ENCODE assay signal across 9 cellular contexts in the genomic region with DNA sequence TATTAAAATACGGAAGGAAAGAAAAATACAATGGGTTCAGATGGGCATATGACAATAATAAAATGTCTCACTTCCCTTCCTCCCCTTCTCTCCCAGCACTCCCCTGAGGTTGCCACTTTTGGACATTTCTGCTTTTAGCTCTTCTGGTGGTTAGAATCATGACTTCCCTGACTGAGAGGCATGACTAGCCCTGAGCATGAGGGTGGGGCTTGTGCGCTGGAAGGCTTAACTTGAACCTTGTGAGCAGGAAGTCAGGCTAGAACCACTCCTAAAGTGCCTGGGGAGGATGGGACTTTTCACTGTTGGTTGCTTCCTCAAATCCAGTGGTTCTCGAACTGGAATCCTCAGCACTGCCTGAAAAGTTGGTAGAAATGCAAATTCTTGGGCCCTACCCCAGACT. TPM values are rescaled to one million over a fixed set of nuclear protein-coding genes. Genes with fewer than 3 reads are reported as not detected.
DNase-seq lines count a peak whose midpoint lies in the region; ATAC-seq, FAIRE-seq and TF ChIP-seq lines count a peak whose summit lies in the region.
"Had no signal": no experiment of that assay in that cellular context is flagged by ENCODE, and none has a peak within 500 bp of the region (broad histone marks: within the 10 kb centered on the region; RNA-seq: fewer than 3 reads in every experiment).

No MANE protein-coding gene starts in this region.

- peak; percentile 22 for ATAC-seq in HG02970 (IDR thresholded peaks at IDR 0.05; ENCODE audit: low FRiP score, unreplicated experiment)
- ATAC-seq in PC-3: no peak
- peak in 3 of 4 donors; percentile 76 to 95 (median 91) for ATAC-seq in heart left ventricle

- H3K27me3 ChIP-seq in PC-3 (ENCODE audit: low read length): no peaks in the 10 kb centered on the region
- peaks cover 0 to 6% (median 0%) of the 10 kb centered on the region in 9 donors for H3K27me3 ChIP-seq in heart left ventricle

- POLR2A ChIA-PET in PC-3 (lab: Charles Lee; ENCODE audit: unreplicated experiment): no interaction called here

- H3K27ac Mint-ChIP-seq in activated naive CD4-positive, alpha-beta T cell treated with anti-CD3 and anti-CD28 coated beads, Interleukin-2, amount 10 ng/mL, durations not matched to agents 7 days and 5 days: peak overlapping the region; percentile 84

- H3K4me2 ChIP-seq in PC-3 (ENCODE audit: low read length): peak overlapping the region; percentile 53

- H3K4me1 ChIP-seq in PC-3 (ENCODE audit: insufficient read depth, low read length) (peaks cover 5% of the 10 kb centered on the region; the same call in 1 of the 2 replicates), heart left ventricle (peaks cover 0 to 31% (median 0%) of the 10 kb centered on the region in 12 donors)

- H3K4me3 ChIP-seq in PC-3 (ENCODE audit: low read length): no peak overlapping the region
- H3K4me3 ChIP-seq in heart left ventricle: no peak overlapping the region

- TF ChIP-seq CTCF in PC-3 (conservative IDR thresholded peaks at IDR 0.05; ENCODE audit: low read depth, low read length) (no peak), heart left ventricle (IDR thresholded peaks at IDR 0.05) (no peak)

- no peaks in the 10 kb centered on the region for H3K27me3 Mint-ChIP-seq in activated naive CD4-positive, alpha-beta T cell treated with anti-CD3 and anti-CD28 coated beads, Interleukin-2, amount 10 ng/mL, durations not matched to agents 7 days and 5 days

- no peaks in the 10 kb centered on the region for H3K9me3 ChIP-seq in PC-3 (ENCODE audit: low read length)
- no peaks in the 10 kb centered on the region for H3K9me3 ChIP-seq in heart left ventricle

- DNase-seq in activated naive CD4-positive, alpha-beta T cell treated with anti-CD3 and anti-CD28 coated beads, Interleukin-2, amount 10 ng/mL, durations not matched to agents 7 days and 5 days: peak; percentile 72
- DNase-seq in activated naive CD4-positive, alpha-beta T cell (lab: John Stamatoyannopoulos, UW): no peak
- no peak for DNase-seq in PC-3
- DNase-seq in heart left ventricle: peak; percentile 47 to 75 (median 54)
- no peak for DNase-seq in cortex of kidney (lab: John Stamatoyannopoulos, UW)
- DNase-seq in urothelium cell line (ENCODE audit: low spot score): no peak
- DNase-seq in islet precursor cell: no peak

- H3K4me1 Mint-ChIP-seq in activated naive CD4-positive, alpha-beta T cell treated with anti-CD3 and anti-CD28 coated beads, Interleukin-2, amount 10 ng/mL, durations not matched to agents 7 days and 5 days: peaks cover 78% of the 10 kb centered on the region

- FAIRE-seq in urothelium cell line (lab: Jason Lieb, UNC): no peak

- WGBS in heart left ventricle, 4 donors: 59 to 66% (median 61%) methylated on average over 3 of the region's 3 CpGs

- TF ChIP-seq POLR2A in heart left ventricle (IDR thresholded peaks at IDR 0.05): no peak

- H3K9me3 Mint-ChIP-seq in activated naive CD4-positive, alpha-beta T cell treated with anti-CD3 and anti-CD28 coated beads, Interleukin-2, amount 10 ng/mL, durations not matched to agents 7 days and 5 days: no peaks in the 10 kb centered on the region

- no peaks in the 10 kb centered on the region for H3K36me3 ChIP-seq in PC-3 (ENCODE audit: low read depth, low read length)
- peaks cover 0 to 4% (median 0%) of the 10 kb centered on the region in 9 donors for H3K36me3 ChIP-seq in heart left ventricle

- H4K20me1 ChIP-seq in PC-3 (ENCODE audit: low read length): no peaks in the 10 kb centered on the region

- H3F3A ChIP-seq in PC-3 (ENCODE audit: low read length, unreplicated experiment): no peaks in the 10 kb centered on the region

- CTCF ChIA-PET in activated naive CD4-positive, alpha-beta T cell treated with anti-CD3 and anti-CD28 coated beads, Interleukin-2, amount 10 ng/mL, durations not matched to agents 7 days and 5 days (lab: Charles Lee): interaction anchor here (0.6 to 3.1 kb wide), 6 partner anchors 19 to 251 kb away, joined by 3 to 8 read pairs (median 4); no protein-coding TSS in a partner anchor
- CTCF ChIA-PET in PC-3 (lab: Charles Lee): no interaction called here

- BruUV-seq in PC-3 (replicated peaks; lab: Mats Ljungman, UMichigan): no TSS peak

- no peak overlapping the region for H3K4me3 Mint-ChIP-seq in activated naive CD4-positive, alpha-beta T cell treated with anti-CD3 and anti-CD28 coated beads, Interleukin-2, amount 10 ng/mL, durations not matched to agents 7 days and 5 days

- peak overlapping the region; percentile 81 for H2AFZ ChIP-seq in PC-3 (ENCODE audit: low read length)

- H3K27ac ChIP-seq in PC-3 (ENCODE audit: low read length): no peak overlapping the region
- peak overlapping the region in 1 of 12 donors; percentile 88 for H3K27ac ChIP-seq in heart left ventricle
- H3K27ac ChIP-seq: C4-2B had no signal

- H3K79me2 ChIP-seq in PC-3 (ENCODE audit: low read length): no peaks in the 10 kb centered on the region

- intact Hi-C loops in PC-3 (cut with micrococcal nuclease): loop anchor here (1.0 kb wide), 2 partner anchors 228 to 252 kb away; no protein-coding TSS in a partner anchor
- intact Hi-C loops in heart left ventricle (cut with DNase I): loop anchor here in 9 of 10 donors (5.0 to 10.0 kb wide), 5 partner anchors 207 to 253 kb away; a partner anchor contains a TSS

- no peaks in the 10 kb centered on the region for H3K9me2 ChIP-seq in PC-3 (replicated peaks; ENCODE audit: low read length)

- H3K9ac ChIP-seq in PC-3 (ENCODE audit: low read length): no peak overlapping the region

- peaks cover 12% of the 10 kb centered on the region for H3K36me3 Mint-ChIP-seq in activated naive CD4-positive, alpha-beta T cell treated with anti-CD3 and anti-CD28 coated beads, Interleukin-2, amount 10 ng/mL, durations not matched to agents 7 days and 5 days

RNA-seq across cellular contexts. Expression of a gene that starts 19.7 kb away (rescaled TPM):
- not detected in 2 replicates for total RNA-seq in PC-3 (2014; rRNA removed)
- 10 to 100 TPM in 2 of 9 donors, 1 to 10 TPM in 7; 2.6 to 27.9 (median 5.4) TPM for total RNA-seq in heart left ventricle
- 1 to 10 TPM; 2.9 to 4.8 TPM for polyA plus RNA-seq in heart left ventricle

Comparison
In these comparisons a context has a peak if more than half of its experiments do, and no peak if none do; other contexts are left out.
1. DNase-seq: peak in activated naive CD4-positive, alpha-beta T cell treated with anti-CD3 and anti-CD28 coated beads, Interleukin-2, amount 10 ng/mL, durations not matched to agents 7 days and 5 days (single experiment) and heart left ventricle (5 of 5); none in activated naive CD4-positive, alpha-beta T cell (0 of 4), PC-3 (single experiment), cortex of kidney (single experiment), urothelium cell line (single experiment) and islet precursor cell (single experiment).